19 cellular contexts compared by ENCODE assay signal in genomic region chr17:1731194-1731506, GRCh38. TPM values are rescaled to one million over a fixed set of nuclear protein-coding genes. Genes with fewer than 3 reads are reported as not detected.
DNase-seq lines count a peak whose midpoint lies in the region; ATAC-seq and TF ChIP-seq lines count a peak whose summit lies in the region.
"Had no signal": no experiment of that assay in that cellular context is flagged by ENCODE, and none has a peak within 500 bp of the region (broad histone marks: within the 10 kb centered on the region; RNA-seq: fewer than 3 reads in every experiment).

No MANE protein-coding gene starts in this region.

- no peak overlapping the region for H2AFZ ChIP-seq in HCT116 (ENCODE audit: low read depth, low read length, poor library complexity, severe bottlenecking)
- no peak overlapping the region for H2AFZ ChIP-seq in neuronal stem cell (ENCODE audit: low read length)

- H3K4me2 ChIP-seq in HCT116 (ENCODE audit: low read length) (peak overlapping the region; percentile 51), neuronal stem cell (ENCODE audit: insufficient read depth, low read length, poor library complexity, severe bottlenecking) (no peak overlapping the region)

- no peaks in the 10 kb centered on the region for H3K9me2 ChIP-seq in HCT116 (ENCODE audit: insufficient read depth)

- no peak overlapping the region for H3K27ac Mint-ChIP-seq in stimulated activated memory B cell treated with anti-CD40 and anti-IgM and Interleukin-4, amounts not matched to agents 10 μg/mL and 1 μg/mL and 100 μg/mL, for 72 hours

- H3K27ac ChIP-seq in HCT116 (ENCODE audit: low read depth, low read length) = peak overlapping the region; percentile 26; the same call in 1 of the 2 replicates
- peak overlapping the region; percentile 65 for H3K27ac ChIP-seq in brain microvascular endothelial cell
- H3K27ac ChIP-seq in neuronal stem cell (replicated peaks; ENCODE audit: low read length) = no peak overlapping the region
- peak overlapping the region; percentile 99 for H3K27ac ChIP-seq in testis
- no peak overlapping the region for H3K27ac ChIP-seq in A673 (ENCODE audit: low read depth, low read length, poor library complexity, severe bottlenecking)

- H3K79me1 ChIP-seq in neuronal stem cell (ENCODE audit: low read depth, low read length) = peaks cover 8% of the 10 kb centered on the region

- no CpG with 5 or more reads among the region's 10 CpGs for WGBS in neuronal stem cell (ENCODE audit: extremely low coverage in 2 of 2, insufficient read length in 2 of 2, insufficient replicate concordance in 1 of 2), 2 donors
- 38 to 51% methylated on average over 7 to 10 of the region's 10 CpGs for WGBS in testis, 2 donors

- H2BK15ac ChIP-seq in neuronal stem cell (ENCODE audit: low read length) = no peak overlapping the region

- BruUV-seq in HCT116 (replicated peaks; lab: Mats Ljungman, UMichigan) (no TSS peak), A673 (replicated peaks; lab: Mats Ljungman, UMichigan) (no TSS peak)

- H3K4me1 Mint-ChIP-seq in stimulated activated memory B cell treated with anti-CD40 and anti-IgM and Interleukin-4, amounts not matched to agents 10 μg/mL and 1 μg/mL and 100 μg/mL, for 72 hours = peaks cover 68% of the 10 kb centered on the region
- H3K4me1 Mint-ChIP-seq: neural crest cell had no signal

- no peak for TF ChIP-seq CTCF in HCT116 (IDR thresholded peaks at IDR 0.05 in 2 of 3, conservative IDR thresholded peaks at IDR 0.05 in 1 of 3; ENCODE audit: borderline replicate concordance in 1 of 3, insufficient read depth in 1 of 3, low read depth in 2 of 3, low read length in 2 of 3)
- no peak for TF ChIP-seq CTCF in brain microvascular endothelial cell (IDR thresholded peaks at IDR 0.05; ENCODE audit: low read depth, low read length, missing control alignments)
- no peak for TF ChIP-seq CTCF in testis (IDR thresholded peaks at IDR 0.05)
- TF ChIP-seq CTCF in A673 (conservative IDR thresholded peaks at IDR 0.05; ENCODE audit: low read depth, low read length) = no peak

- ATAC-seq in HCT116 = no peak
- no peak for ATAC-seq in stimulated activated memory B cell treated with anti-CD40 and anti-IgM and Interleukin-4, amounts not matched to agents 10 μg/mL and 1 μg/mL and 100 μg/mL, for 72 hours

- no peaks in the 10 kb centered on the region for H3K27me3 Mint-ChIP-seq in stimulated activated memory B cell treated with anti-CD40 and anti-IgM and Interleukin-4, amounts not matched to agents 10 μg/mL and 1 μg/mL and 100 μg/mL, for 72 hours

- no peaks in the 10 kb centered on the region for H3K36me3 ChIP-seq in HCT116 (ENCODE audit: control insufficient read depth in 1 of 2, insufficient read depth in 2 of 2, low read length in 2 of 2)
- H3K36me3 ChIP-seq in brain microvascular endothelial cell (replicated peaks) = peaks cover 11% of the 10 kb centered on the region
- H3K36me3 ChIP-seq in neuronal stem cell (replicated peaks in 1 of 2; ENCODE audit: control insufficient read depth in 2 of 2, insufficient read depth in 2 of 2, low read length in 2 of 2) = peaks cover 4 to 7% of the 10 kb centered on the region in 2 donors
- no peaks in the 10 kb centered on the region for H3K36me3 ChIP-seq in testis (ENCODE audit: low read depth, missing control alignments)
- H3K36me3 ChIP-seq in A673 (ENCODE audit: insufficient read depth, low read length, poor library complexity, severe bottlenecking) = no peaks in the 10 kb centered on the region

- peak overlapping the region; percentile 39 for H2BK5ac ChIP-seq in neuronal stem cell (ENCODE audit: low read length)

- H3K9me3 ChIP-seq in HCT116 (ENCODE audit: control insufficient read depth in 1 of 2, insufficient read depth in 1 of 2, low read depth in 1 of 2, low read length in 2 of 2) (no peaks in the 10 kb centered on the region), neuronal stem cell (replicated peaks in 1 of 2; ENCODE audit: control insufficient read depth in 2 of 2, insufficient read depth in 1 of 2, low read depth in 1 of 2, low read length in 2 of 2) (no peaks in the 10 kb centered on the region), testis (no peaks in the 10 kb centered on the region), A673 (ENCODE audit: low read depth, low read length, poor library complexity, severe bottlenecking) (no peaks in the 10 kb centered on the region)
- H3K9me3 ChIP-seq: ascending aorta had no signal

- H3K4me3 Mint-ChIP-seq in stimulated activated memory B cell treated with anti-CD40 and anti-IgM and Interleukin-4, amounts not matched to agents 10 μg/mL and 1 μg/mL and 100 μg/mL, for 72 hours = no peak overlapping the region
- H3K4me3 Mint-ChIP-seq: neural crest cell had no signal

- H3K18ac ChIP-seq in neuronal stem cell (ENCODE audit: low read length) = no peak overlapping the region

- H3K9ac ChIP-seq in HCT116 (ENCODE audit: low read length) = peak overlapping the region; percentile 16; the same call in 1 of the 2 replicates
- peak overlapping the region; percentile 21 for H3K9ac ChIP-seq in neuronal stem cell (ENCODE audit: low read depth, low read length, poor library complexity)

- TF ChIP-seq POLR2A in HCT116 (IDR thresholded peaks at IDR 0.05; ENCODE audit: borderline replicate concordance, extremely low read depth, insufficient read depth, insufficient read length) (no peak), testis (IDR thresholded peaks at IDR 0.05) (no peak)

- H3K4me1 ChIP-seq in HCT116 (ENCODE audit: control insufficient read depth in 1 of 2, insufficient read depth in 2 of 2, low read length in 2 of 2) (peaks cover 0 to 11% of the 10 kb centered on the region in 2 experiments; a peak in 2 of 4 replicates), neuronal stem cell (ENCODE audit: control insufficient read depth in 2 of 2, insufficient read depth in 1 of 2, low read depth in 1 of 2, low read length in 2 of 2) (no peaks in the 10 kb centered on the region), testis (peaks cover 60% of the 10 kb centered on the region), A673 (ENCODE audit: insufficient read depth, low read length, poor library complexity, severe bottlenecking) (peaks cover 6% of the 10 kb centered on the region)
- H3K4me1 ChIP-seq: ascending aorta had no signal

- H4K91ac ChIP-seq in neuronal stem cell (ENCODE audit: low read depth, low read length, poor library complexity) = no peak overlapping the region

- H4K8ac ChIP-seq in neuronal stem cell (ENCODE audit: low read depth, low read length) = no peak overlapping the region

- no peak overlapping the region for H3K4ac ChIP-seq in neuronal stem cell (ENCODE audit: low read length)

- RAD21 ChIA-PET in HCT116 (lab: Charles Lee; ENCODE audit: low non-redundant PET in 1 of 2, low total read pairs in 2 of 2, uncharacterized antibody in 2 of 2, unreplicated experiment in 2 of 2) = no interaction called here

- H3K9me3 Mint-ChIP-seq in stimulated activated memory B cell treated with anti-CD40 and anti-IgM and Interleukin-4, amounts not matched to agents 10 μg/mL and 1 μg/mL and 100 μg/mL, for 72 hours = no peaks in the 10 kb centered on the region
- H3K9me3 Mint-ChIP-seq: neural crest cell had no signal

- no peaks in the 10 kb centered on the region; the same call in 1 of the 2 replicates for H3K79me2 ChIP-seq in HCT116 (ENCODE audit: insufficient read depth, low read length)

- no peak for DNase-seq in HCT116 (ENCODE audit: low read depth, low spot score)
- DNase-seq in brain microvascular endothelial cell = no peak
- no peak for DNase-seq in neuronal stem cell (ENCODE audit: low spot score)
- no peak for DNase-seq in testis
- DNase-seq in NCI-H526 treated with DMSO at 0.1 percent for 48 hours (lab: John Stamatoyannopoulos, UW) = no peak
- no peak for DNase-seq in CD1c-positive myeloid dendritic cell (ENCODE audit: extremely low spot score)
- no peak for DNase-seq in A673 (ENCODE audit: low spot score)
- DNase-seq: activated gamma-delta T cell treated with Interleukin-2 at 50 U/mL for 16 hours; cortex of kidney; GDM1; GOT3; islet precursor cell; NCI-H1436 treated with DMSO at 0.1 percent for 48 hours; NCI-H2227 treated with DMSO at 0.1 percent for 48 hours; NK-92 treated with Interleukin-12 subunit alpha and Interleukin-12 subunit beta, amount 100 ng/mL, for 24 hours; SHP77 treated with DMSO at 0.1 percent for 48 hours had no signal

- POLR2A ChIA-PET in HCT116 (lab: Charles Lee) = no interaction called here
- POLR2A ChIA-PET in A673 (lab: Charles Lee; ENCODE audit: low non-redundant PET) = interaction anchor here (0.7 kb wide), 1 partner anchor 52 kb away, joined by 3 read pairs; no protein-coding TSS in a partner anchor

- H4K20me1 ChIP-seq in HCT116 (ENCODE audit: insufficient read depth) = no peaks in the 10 kb centered on the region

- no peak overlapping the region for H2BK120ac ChIP-seq in neuronal stem cell (ENCODE audit: low read depth, low read length)

- intact Hi-C loops in HCT116 (cut with micrococcal nuclease) (no loop called here), testis (cut with DNase I; ENCODE audit: low total_unique reads) (loop anchor here (5.0 kb wide), 2 partner anchors 36 to 51 kb away; no protein-coding TSS in a partner anchor), A673 (cut with micrococcal nuclease; ENCODE audit: unreplicated experiment) (no loop called here)

- H2AK5ac ChIP-seq in neuronal stem cell (ENCODE audit: low read depth, low read length) = no peak overlapping the region

- peaks cover 45% of the 10 kb centered on the region for H3K36me3 Mint-ChIP-seq in stimulated activated memory B cell treated with anti-CD40 and anti-IgM and Interleukin-4, amounts not matched to agents 10 μg/mL and 1 μg/mL and 100 μg/mL, for 72 hours

- in situ Hi-C loops in brain microvascular endothelial cell (cut with HindIII; ENCODE audit: low pct_ligation_motif_present, low sequenced_read_pairs) = no loop called here

- no peak for TF ChIP-seq RAD21 in HCT116 (IDR thresholded peaks at IDR 0.05; ENCODE audit: low read depth)

- CTCF ChIA-PET in HCT116 (lab: Charles Lee) (no interaction called here), A673 (lab: Charles Lee) (no interaction called here)

- H3K14ac ChIP-seq in neuronal stem cell (ENCODE audit: low read length) = no peak overlapping the region

- H3K27me3 ChIP-seq in HCT116 (ENCODE audit: insufficient read depth, low read length) = no peaks in the 10 kb centered on the region
- H3K27me3 ChIP-seq in brain microvascular endothelial cell (replicated peaks) = no peaks in the 10 kb centered on the region
- no peaks in the 10 kb centered on the region for H3K27me3 ChIP-seq in neuronal stem cell (ENCODE audit: control insufficient read depth in 3 of 3, insufficient read depth in 3 of 3, low read depth in 1 of 3, low read length in 3 of 3)
- no peaks in the 10 kb centered on the region for H3K27me3 ChIP-seq in testis
- no peaks in the 10 kb centered on the region for H3K27me3 ChIP-seq in A673 (replicated peaks; ENCODE audit: insufficient read depth, low read depth, low read length, poor library complexity)
- H3K27me3 ChIP-seq: ascending aorta had no signal

- H2BK12ac ChIP-seq in neuronal stem cell (ENCODE audit: low read length) = peak overlapping the region; percentile 41

- peak overlapping the region; percentile 55 for H3K23ac ChIP-seq in neuronal stem cell (ENCODE audit: low read depth, low read length, poor library complexity)

- H3K4me3 ChIP-seq in HCT116 (replicated peaks in 1 of 2; ENCODE audit: low read depth in 1 of 2, low read length in 2 of 2) (no peak overlapping the region), brain microvascular endothelial cell (ENCODE audit: low read depth, low read length) (no peak overlapping the region), neuronal stem cell (ENCODE audit: low read length in 2 of 2) (no peak overlapping the region), testis (no peak overlapping the region), A673 (ENCODE audit: low read depth, low read length, poor library complexity, severe bottlenecking) (no peak overlapping the region)
- H3K4me3 ChIP-seq: ascending aorta had no signal

RNA-seq across cellular contexts. Expression of gene WDR81, which starts 6.6 kb away (rescaled TPM):
- total RNA-seq in HCT116 (2021; ENCODE audit: unreplicated experiment) = 17.3 TPM
- polyA plus RNA-seq in HCT116 (2012) = 10.1 and 10.8 TPM in 2 replicates
- polyA plus RNA-seq in neuronal stem cell (2013, experiment 1 of 2) = 2.8 TPM
- polyA plus RNA-seq in neuronal stem cell (2013, experiment 2 of 2) = 3.3 TPM
- 10 to 100 TPM; 58.4 to 71.4 TPM for total RNA-seq in testis
- 16.9 TPM for polyA plus RNA-seq in testis (ENCODE audit: insufficient read depth, low read depth, low replicate concordance)
- 18.6 and 19.4 TPM in 2 replicates for total RNA-seq in A673 (2021)

RNA-seq across cellular contexts. Expression of gene SERPINF2, which starts 11.5 kb away (rescaled TPM):
- total RNA-seq in HCT116 (2021; ENCODE audit: unreplicated experiment) (2.5 TPM), testis (10 to 100 TPM; 31.7 to 41.9 TPM), A673 (2021) (0.28 and 0.37 TPM in 2 replicates)
- polyA plus RNA-seq in HCT116 (2012) = 4.5 and 5.1 TPM in 2 replicates
- polyA plus RNA-seq in neuronal stem cell (2013, experiment 1 of 2) = 0.11 TPM
- polyA plus RNA-seq in neuronal stem cell (2013, experiment 2 of 2) = 0.12 TPM
- 15.3 TPM for polyA plus RNA-seq in testis (ENCODE audit: insufficient read depth, low read depth, low replicate concordance)

RNA-seq across cellular contexts. Expression of gene TLCD2, which starts 21.0 kb away (rescaled TPM):
- total RNA-seq in HCT116 (2021; ENCODE audit: unreplicated experiment) (1.8 TPM), testis (1 to 10 TPM; 1.2 to 2.0 TPM), A673 (2021) (2.1 and 4.2 TPM in 2 replicates)
- 1.5 and 1.9 TPM in 2 replicates for polyA plus RNA-seq in HCT116 (2012)
- polyA plus RNA-seq in neuronal stem cell (2013, experiment 1 of 2) = 0.75 TPM
- 0.72 TPM for polyA plus RNA-seq in neuronal stem cell (2013, experiment 2 of 2)
- polyA plus RNA-seq in testis (ENCODE audit: insufficient read depth, low read depth, low replicate concordance) = 1.1 TPM

RNA-seq across cellular contexts. Expression of gene SERPINF1, which starts 30.7 kb away (rescaled TPM):
- total RNA-seq in HCT116 (2021; ENCODE audit: unreplicated experiment) (2.7 TPM), testis (1,000 to 10,000 TPM; 1,211 to 2,317 TPM), A673 (2021) (47.8 and 91.0 TPM in 2 replicates)
- 0.82 and 1.9 TPM in 2 replicates for polyA plus RNA-seq in HCT116 (2012)
- 65.7 TPM for polyA plus RNA-seq in neuronal stem cell (2013, experiment 1 of 2)
- 62.7 TPM for polyA plus RNA-seq in neuronal stem cell (2013, experiment 2 of 2)
- 828 TPM for polyA plus RNA-seq in testis (ENCODE audit: insufficient read depth, low read depth, low replicate concordance)

RNA-seq across cellular contexts. Expression of gene PRPF8, which starts 46.5 kb away (rescaled TPM):
- total RNA-seq in HCT116 (2021; ENCODE audit: unreplicated experiment) (386 TPM), testis (100 to 1,000 TPM; 307 to 325 TPM), A673 (2021) (439 and 450 TPM in 2 replicates)
- polyA plus RNA-seq in HCT116 (2012) = 284 and 382 TPM in 2 replicates
- 95.4 TPM for polyA plus RNA-seq in neuronal stem cell (2013, experiment 1 of 2)
- polyA plus RNA-seq in neuronal stem cell (2013, experiment 2 of 2) = 97.1 TPM
- 315 TPM for polyA plus RNA-seq in testis (ENCODE audit: insufficient read depth, low read depth, low replicate concordance)

Comparison
In these comparisons a context has a peak if more than half of its experiments do, and no peak if none do; other contexts are left out.
1. H3K27ac ChIP-seq: peak in HCT116 (single experiment), brain microvascular endothelial cell (single experiment) and testis (2 of 2); none in neuronal stem cell (single experiment) and A673 (single experiment).